Comparison of ENCODE assay signal across 8 cellular contexts in genomic region chr15:42274693-42274971, GRCh38. TPM values are rescaled to one million over a fixed set of nuclear protein-coding genes. Genes with fewer than 3 reads are reported as not detected.
A peak's percentile ranks its signal among the peaks of the same experiment; 100 is the strongest.
DNase-seq lines count a peak whose midpoint lies in the region; ATAC-seq, FAIRE-seq and TF ChIP-seq lines count a peak whose summit lies in the region.

No MANE protein-coding gene starts in this region.

- no peak for FAIRE-seq in HepG2 (lab: Jason Lieb, UNC)

- TF ChIP-seq POLR2A in HepG2 (IDR thresholded peaks at IDR 0.05; ENCODE audit: insufficient read depth in 1 of 2, low read depth in 2 of 2, low read length in 2 of 2) = no peak

- no peaks in the 10 kb centered on the region for H3K9me3 Mint-ChIP-seq in T-helper 2 cell treated with Interferon-gamma antibody and Interleukin-4, amounts not matched to agents 5 μg/mL and 100 μg/mL, for 36 hours

- H3K9me3 ChIP-seq in adipocyte (ENCODE audit: control insufficient read depth, low read length) (no peaks in the 10 kb centered on the region), HepG2 (ENCODE audit: low read length) (no peaks in the 10 kb centered on the region)

- no peaks in the 10 kb centered on the region for H3K27me3 Mint-ChIP-seq in T-helper 2 cell treated with Interferon-gamma antibody and Interleukin-4, amounts not matched to agents 5 μg/mL and 100 μg/mL, for 36 hours (ENCODE audit: low read depth)

- 0 out of 2 replicates have a peak, but pooled peaks cover 8% of the 10 kb centered on the region for H4K20me1 ChIP-seq in HepG2 (ENCODE audit: insufficient read depth, low read length)

- peak overlapping the region; percentile 98 for H3K27ac ChIP-seq in HepG2 (ENCODE audit: extremely low read length, insufficient read depth, low read length)
- peak overlapping the region; percentile 98 for H3K27ac ChIP-seq in temporal lobe (ENCODE audit: low read depth, low read length)

- peak overlapping the region; percentile 97 for H3K4me3 Mint-ChIP-seq in T-helper 2 cell treated with Interferon-gamma antibody and Interleukin-4, amounts not matched to agents 5 μg/mL and 100 μg/mL, for 36 hours

- H3K36me3 Mint-ChIP-seq in T-helper 2 cell treated with Interferon-gamma antibody and Interleukin-4, amounts not matched to agents 5 μg/mL and 100 μg/mL, for 36 hours (ENCODE audit: low read depth) = peaks cover 18% of the 10 kb centered on the region

- no peak for DNase-seq in T-helper 2 cell treated with Interferon-gamma antibody and Interleukin-4, amounts not matched to agents 5 μg/mL and 100 μg/mL, for 36 hours (ENCODE audit: low spot score)
- DNase-seq in T-helper 2 cell = no peak
- DNase-seq in adipocyte (ENCODE audit: low read depth) = no peak
- DNase-seq in HepG2 (ENCODE audit: low spot score) = no peak
- DNase-seq in SKM-1 (lab: John Stamatoyannopoulos, UW; ENCODE audit: unreplicated experiment) = no peak
- no peak for DNase-seq in NCI-H146 (lab: John Stamatoyannopoulos, UW)

- no peak for TF ChIP-seq RAD21 in HepG2 (CRISPR knock-in tag; IDR thresholded peaks at IDR 0.05)

- H3K27ac Mint-ChIP-seq in T-helper 2 cell treated with Interferon-gamma antibody and Interleukin-4, amounts not matched to agents 5 μg/mL and 100 μg/mL, for 36 hours = peak overlapping the region; percentile 98

- H3K4me2 ChIP-seq in HepG2 (ENCODE audit: low read depth, low read length) = peak overlapping the region; percentile 89

- no TSS peak for BruUV-seq in HepG2 (replicated peaks; lab: Mats Ljungman, UMichigan)

- H3K9ac ChIP-seq in adipocyte (ENCODE audit: low read length) = peak overlapping the region; percentile 99
- H3K9ac ChIP-seq in HepG2 (ENCODE audit: insufficient read depth, low read depth, low read length) = peak overlapping the region; percentile 95

- H3K27me3 ChIP-seq in adipocyte (replicated peaks; ENCODE audit: control insufficient read depth, insufficient read depth, low read length) (no peaks in the 10 kb centered on the region), HepG2 (ENCODE audit: control insufficient read depth in 1 of 2, insufficient read depth in 2 of 2, low read length in 2 of 2) (no peaks in the 10 kb centered on the region; a peak in 1 of 5 replicates)

- in situ Hi-C loops in HepG2 (cut with HindIII; ENCODE audit: extremely low pct_ligation_motif_present, low pct_unique_long_range_greater_than_20kb) = no loop called here

- peaks cover 35% of the 10 kb centered on the region for H3K4me1 Mint-ChIP-seq in T-helper 2 cell treated with Interferon-gamma antibody and Interleukin-4, amounts not matched to agents 5 μg/mL and 100 μg/mL, for 36 hours (ENCODE audit: low read depth)

- POLR2A ChIA-PET in HepG2 (lab: Yijun Ruan, JAX) = interaction anchor here (1.0 kb wide), 1 partner anchor 118 kb away, joined by 5 read pairs; no protein-coding TSS in a partner anchor

- ATAC-seq in HepG2 (no peak), GM19351 (IDR thresholded peaks at IDR 0.05; ENCODE audit: unreplicated experiment) (no peak)

- TF ChIP-seq CTCF in HepG2 (CRISPR knock-in tag; IDR thresholded peaks at IDR 0.05) = no peak

- 1% methylated on average over 7 of the region's 7 CpGs for WGBS in HepG2 (ENCODE audit: low lambda C conversion rate)

- H3K79me2 ChIP-seq in HepG2 (ENCODE audit: insufficient read depth, low read length) = peaks cover 51% of the 10 kb centered on the region

- intact Hi-C loops in HepG2 (cut with micrococcal nuclease; ENCODE audit: unreplicated experiment) = loop anchor here (5.0 kb wide), 1 partner anchor 198 kb away; no protein-coding TSS in a partner anchor

- peak overlapping the region; percentile 64 for H2AFZ ChIP-seq in HepG2 (ENCODE audit: low read length)

- H3K4me3 ChIP-seq in adipocyte (ENCODE audit: low read length) (peak overlapping the region; percentile 99), HepG2 (replicated peaks in 1 of 3; ENCODE audit: insufficient read depth in 1 of 3, low read depth in 2 of 3, low read length in 3 of 3) (peak overlapping the region; percentile 63 to 89 (median 80))

- H3K36me3 ChIP-seq in adipocyte (ENCODE audit: control insufficient read depth, insufficient read depth, low read length, severe bottlenecking) (peaks cover 14% of the 10 kb centered on the region), HepG2 (replicated peaks in 1 of 2; ENCODE audit: control insufficient read depth in 1 of 2, insufficient read depth in 2 of 2, low read length in 2 of 2) (peaks cover 2 to 6% of the 10 kb centered on the region in 2 experiments; a peak in 3 of 5 replicates)

- H3K4me1 ChIP-seq in adipocyte (ENCODE audit: control insufficient read depth, insufficient read depth, low read length) = peaks cover 48% of the 10 kb centered on the region
- peaks cover 34% of the 10 kb centered on the region for H3K4me1 ChIP-seq in HepG2 (ENCODE audit: insufficient read depth, low read length)

- TF ChIP-seq EP300 in HepG2 (IDR thresholded peaks at IDR 0.05; ENCODE audit: low read depth in 2 of 2, low read length in 2 of 2) = no peak
- no peak for TF ChIP-seq EP300 in HepG2 (CRISPR knock-in tag; IDR thresholded peaks at IDR 0.05; ENCODE audit: borderline replicate concordance)

- CTCF ChIA-PET in HepG2 (lab: Yijun Ruan, JAX; ENCODE audit: low intra/inter-chr PET ratio, low total read pairs) = no interaction called here

TF ChIP-seq in HepG2, 621 proteins besides CTCF, POLR2A, EP300 and RAD21 (continues in another document):
- TF ChIP-seq ADNP (CRISPR knock-in tag; IDR thresholded peaks at IDR 0.05) (0 out of 2 replicates have a peak, but pooled peaks have one; percentile 26), ZNF800 (CRISPR knock-in tag; IDR thresholded peaks at IDR 0.05) (no peak), YY1 (IDR thresholded peaks at IDR 0.05; ENCODE audit: insufficient read depth, insufficient replicate concordance, low read depth, low read length) (peak; percentile 5)

RNA-seq across cellular contexts. Expression of gene TMEM87A, which starts 1.4 kb away (rescaled TPM):
- total RNA-seq in HepG2 (2016; rRNA removed; fragmentation: Illumina TruSeq; extraction: Trizol) (22.8 and 42.8 TPM in 2 replicates), temporal lobe (57.0 TPM)
- 11.9 and 16.6 TPM in 2 replicates for total RNA-seq in HepG2 (2016; cell fraction: cytosol; rRNA removed; fragmentation: Illumina TruSeq; extraction: Trizol; ENCODE audit: low read depth)
- 25.0 and 47.5 TPM in 2 replicates for total RNA-seq in HepG2 (2016; cell fraction: insoluble cytoplasmic fraction; rRNA removed; fragmentation: Illumina TruSeq; extraction: Trizol)
- total RNA-seq in HepG2 (2016; cell fraction: membrane; rRNA removed; fragmentation: Illumina TruSeq; extraction: Trizol) = 12.6 and 12.9 TPM in 2 replicates
- 48.3 and 62.3 TPM in 2 replicates for total RNA-seq in HepG2 (2016; cell fraction: nucleus; rRNA removed; fragmentation: Illumina TruSeq; extraction: Trizol)
- polyA plus RNA-seq in HepG2 (2011; rRNA removed) = 14.3 and 20.2 TPM in 2 replicates
- polyA plus RNA-seq in HepG2 (2011; cell fraction: cytosol; rRNA removed) = 11.2 and 15.4 TPM in 2 replicates
- polyA plus RNA-seq in HepG2 (2011; cell fraction: nucleus; rRNA removed) = 12.5 and 13.5 TPM in 2 replicates
- polyA plus RNA-seq in HepG2 (2012) = 22.1 and 23.3 TPM in 2 replicates
- 2.2 and 2.5 TPM in 2 replicates for polyA plus RNA-seq in HepG2 (2016; cell fraction: cytosol; fragmentation: Illumina TruSeq; extraction: Trizol; ENCODE audit: low read depth)
- 15.5 and 18.1 TPM in 2 replicates for polyA plus RNA-seq in HepG2 (2016; cell fraction: insoluble cytoplasmic fraction; fragmentation: Illumina TruSeq; extraction: Trizol; ENCODE audit: low read depth)
- 5.0 and 5.3 TPM in 2 replicates for polyA plus RNA-seq in HepG2 (2016; cell fraction: membrane; fragmentation: Illumina TruSeq; extraction: Trizol; ENCODE audit: low read depth)
- polyA plus RNA-seq in HepG2 (2016; cell fraction: nucleus; fragmentation: Illumina TruSeq; extraction: Trizol; ENCODE audit: insufficient read depth, low read depth) = 59.5 and 62.1 TPM in 2 replicates
- 45.9 and 59.8 TPM in 2 replicates for polyA minus RNA-seq in HepG2 (2011; rRNA and poly(A)+ RNA removed; ENCODE audit: low replicate concordance)
- 28.0 and 29.7 TPM in 2 replicates for polyA minus RNA-seq in HepG2 (2011; cell fraction: cytosol; rRNA and poly(A)+ RNA removed)
- polyA minus RNA-seq in HepG2 (2011; cell fraction: nucleus; rRNA and poly(A)+ RNA removed) = 63.4 and 64.1 TPM in 2 replicates

RNA-seq across cellular contexts. Expression of gene GANC, which starts 1.6 kb away (rescaled TPM):
- 21.0 and 25.8 TPM in 2 replicates for total RNA-seq in HepG2 (2016; rRNA removed; fragmentation: Illumina TruSeq; extraction: Trizol)
- 9.8 TPM in 2 replicates for total RNA-seq in HepG2 (2016; cell fraction: cytosol; rRNA removed; fragmentation: Illumina TruSeq; extraction: Trizol; ENCODE audit: low read depth)
- 19.0 and 27.6 TPM in 2 replicates for total RNA-seq in HepG2 (2016; cell fraction: insoluble cytoplasmic fraction; rRNA removed; fragmentation: Illumina TruSeq; extraction: Trizol)
- total RNA-seq in HepG2 (2016; cell fraction: membrane; rRNA removed; fragmentation: Illumina TruSeq; extraction: Trizol) = 14.0 and 14.8 TPM in 2 replicates
- 19.9 and 25.0 TPM in 2 replicates for total RNA-seq in HepG2 (2016; cell fraction: nucleus; rRNA removed; fragmentation: Illumina TruSeq; extraction: Trizol)
- polyA plus RNA-seq in HepG2 (2011; rRNA removed) = 15.5 and 17.0 TPM in 2 replicates
- polyA plus RNA-seq in HepG2 (2011; cell fraction: cytosol; rRNA removed) = 7.5 and 9.8 TPM in 2 replicates
- polyA plus RNA-seq in HepG2 (2011; cell fraction: nucleus; rRNA removed) = 22.7 and 23.2 TPM in 2 replicates
- 13.7 and 17.9 TPM in 2 replicates for polyA plus RNA-seq in HepG2 (2012)
- polyA plus RNA-seq in HepG2 (2016; cell fraction: cytosol; fragmentation: Illumina TruSeq; extraction: Trizol; ENCODE audit: low read depth) = 3.0 and 4.0 TPM in 2 replicates
- polyA plus RNA-seq in HepG2 (2016; cell fraction: insoluble cytoplasmic fraction; fragmentation: Illumina TruSeq; extraction: Trizol; ENCODE audit: low read depth) = 18.6 and 21.0 TPM in 2 replicates
- polyA plus RNA-seq in HepG2 (2016; cell fraction: membrane; fragmentation: Illumina TruSeq; extraction: Trizol; ENCODE audit: low read depth) = 8.0 and 9.1 TPM in 2 replicates
- polyA plus RNA-seq in HepG2 (2016; cell fraction: nucleus; fragmentation: Illumina TruSeq; extraction: Trizol; ENCODE audit: insufficient read depth, low read depth) = 22.3 and 28.4 TPM in 2 replicates
- 15.5 and 19.2 TPM in 2 replicates for polyA minus RNA-seq in HepG2 (2011; rRNA and poly(A)+ RNA removed; ENCODE audit: low replicate concordance)
- 6.4 and 7.0 TPM in 2 replicates for polyA minus RNA-seq in HepG2 (2011; cell fraction: cytosol; rRNA and poly(A)+ RNA removed)
- 31.2 and 34.4 TPM in 2 replicates for polyA minus RNA-seq in HepG2 (2011; cell fraction: nucleus; rRNA and poly(A)+ RNA removed)
- 6.9 TPM for total RNA-seq in temporal lobe
